In genomic region chr6:52213127-52213526, GRCh38 we compare ENCODE assay signal across 1 cellular context.
TF ChIP-seq lines count a peak whose summit lies in the region.

No MANE protein-coding gene starts in this region.

TF ChIP-seq in HepG2, 621 proteins besides CTCF, POLR2A, EP300 and RAD21 (continued from another document and continues in another):
- no peak for TF ChIP-seq ZUFSP (CRISPR knock-in tag; IDR thresholded peaks at IDR 0.05; ENCODE audit: borderline replicate concordance)
- TF ChIP-seq CREB1 (IDR thresholded peaks at IDR 0.05) = no peak
- no peak for TF ChIP-seq CREB1 (CRISPR knock-in tag; IDR thresholded peaks at IDR 0.05)
- TF ChIP-seq ZC3H13 (CRISPR knock-in tag; IDR thresholded peaks at IDR 0.05) = no peak
- TF ChIP-seq RBM22 (optimal IDR thresholded peaks at IDR 0.05; ENCODE audit: low read length) = no peak
- TF ChIP-seq MAFF (IDR thresholded peaks at IDR 0.05; ENCODE audit: low read depth, low read length) = 0 out of 2 replicates have a peak, but pooled peaks have one; percentile 6
- no peak for TF ChIP-seq CBX1 (IDR thresholded peaks at IDR 0.05; ENCODE audit: low read depth)
- no peak for TF ChIP-seq ZSCAN31 (CRISPR knock-in tag; IDR thresholded peaks at IDR 0.05; ENCODE audit: low read depth)
- TF ChIP-seq AGO1 (IDR thresholded peaks at IDR 0.05; ENCODE audit: low read depth, low read length, poor library complexity, severe bottlenecking) = no peak
- TF ChIP-seq ZXDC (CRISPR knock-in tag; IDR thresholded peaks at IDR 0.05) = no peak
- TF ChIP-seq U2AF2 (IDR thresholded peaks at IDR 0.05; ENCODE audit: low read depth, low read length) = no peak
- no peak for TF ChIP-seq GABPA (IDR thresholded peaks at IDR 0.05; ENCODE audit: low read depth, low read length)
- TF ChIP-seq GABPA (CRISPR knock-in tag; IDR thresholded peaks at IDR 0.05; ENCODE audit: low read depth) = no peak
- no peak for TF ChIP-seq ZNF816 (CRISPR knock-in tag; IDR thresholded peaks at IDR 0.05; ENCODE audit: borderline replicate concordance)
- no peak for TF ChIP-seq ZNF672 (CRISPR knock-in tag; IDR thresholded peaks at IDR 0.05)
- TF ChIP-seq, protein P1, sequence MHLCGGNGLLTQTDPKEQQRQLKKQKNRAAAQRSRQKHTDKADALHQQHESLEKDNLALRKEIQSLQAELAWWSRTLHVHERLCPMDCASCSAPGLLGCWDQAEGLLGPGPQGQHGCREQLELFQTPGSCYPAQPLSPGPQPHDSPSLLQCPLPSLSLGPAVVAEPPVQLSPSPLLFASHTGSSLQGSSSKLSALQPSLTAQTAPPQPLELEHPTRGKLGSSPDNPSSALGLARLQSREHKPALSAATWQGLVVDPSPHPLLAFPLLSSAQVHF (CRISPR knock-in tag; IDR thresholded peaks at IDR 0.05) = no peak
- no peak for TF ChIP-seq CREB3 (CRISPR knock-in tag; IDR thresholded peaks at IDR 0.05)
- TF ChIP-seq TBL1XR1 (IDR thresholded peaks at IDR 0.05; ENCODE audit: borderline replicate concordance, low read length, partially characterized antibody) = peak; percentile 93
- 0 out of 2 replicates have a peak, but pooled peaks have one; percentile 41 for TF ChIP-seq ZBTB37 (CRISPR knock-in tag; IDR thresholded peaks at IDR 0.05)
- TF ChIP-seq FOXJ3 (CRISPR knock-in tag; IDR thresholded peaks at IDR 0.05; ENCODE audit: borderline replicate concordance) = no peak
- no peak for TF ChIP-seq ZNF207 (IDR thresholded peaks at IDR 0.05; ENCODE audit: borderline replicate concordance)
- TF ChIP-seq, protein P2, sequence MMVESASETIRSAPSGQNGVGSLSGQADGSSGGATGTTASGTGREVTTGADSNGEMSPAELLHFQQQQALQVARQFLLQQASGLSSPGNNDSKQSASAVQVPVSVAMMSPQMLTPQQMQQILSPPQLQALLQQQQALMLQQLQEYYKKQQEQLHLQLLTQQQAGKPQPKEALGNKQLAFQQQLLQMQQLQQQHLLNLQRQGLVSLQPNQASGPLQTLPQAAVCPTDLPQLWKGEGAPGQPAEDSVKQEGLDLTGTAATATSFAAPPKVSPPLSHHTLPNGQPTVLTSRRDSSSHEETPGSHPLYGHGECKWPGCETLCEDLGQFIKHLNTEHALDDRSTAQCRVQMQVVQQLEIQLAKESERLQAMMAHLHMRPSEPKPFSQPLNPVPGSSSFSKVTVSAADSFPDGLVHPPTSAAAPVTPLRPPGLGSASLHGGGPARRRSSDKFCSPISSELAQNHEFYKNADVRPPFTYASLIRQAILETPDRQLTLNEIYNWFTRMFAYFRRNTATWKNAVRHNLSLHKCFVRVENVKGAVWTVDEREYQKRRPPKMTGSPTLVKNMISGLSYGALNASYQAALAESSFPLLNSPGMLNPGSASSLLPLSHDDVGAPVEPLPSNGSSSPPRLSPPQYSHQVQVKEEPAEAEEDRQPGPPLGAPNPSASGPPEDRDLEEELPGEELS (CRISPR knock-in tag; IDR thresholded peaks at IDR 0.05) = no peak
- TF ChIP-seq ZSCAN29 (CRISPR knock-in tag; conservative IDR thresholded peaks at IDR 0.05) = no peak
- TF ChIP-seq PHF5A (CRISPR knock-in tag; IDR thresholded peaks at IDR 0.05; ENCODE audit: low read depth, unreplicated experiment) = no peak
- TF ChIP-seq MYNN (CRISPR knock-in tag; IDR thresholded peaks at IDR 0.05; ENCODE audit: low read depth) = no peak
- peak; percentile 45 to 97; a peak in 3 of 4 replicates for TF ChIP-seq NR2F1 (CRISPR knock-in tag; IDR thresholded peaks at IDR 0.05)
- TF ChIP-seq, protein P3, sequence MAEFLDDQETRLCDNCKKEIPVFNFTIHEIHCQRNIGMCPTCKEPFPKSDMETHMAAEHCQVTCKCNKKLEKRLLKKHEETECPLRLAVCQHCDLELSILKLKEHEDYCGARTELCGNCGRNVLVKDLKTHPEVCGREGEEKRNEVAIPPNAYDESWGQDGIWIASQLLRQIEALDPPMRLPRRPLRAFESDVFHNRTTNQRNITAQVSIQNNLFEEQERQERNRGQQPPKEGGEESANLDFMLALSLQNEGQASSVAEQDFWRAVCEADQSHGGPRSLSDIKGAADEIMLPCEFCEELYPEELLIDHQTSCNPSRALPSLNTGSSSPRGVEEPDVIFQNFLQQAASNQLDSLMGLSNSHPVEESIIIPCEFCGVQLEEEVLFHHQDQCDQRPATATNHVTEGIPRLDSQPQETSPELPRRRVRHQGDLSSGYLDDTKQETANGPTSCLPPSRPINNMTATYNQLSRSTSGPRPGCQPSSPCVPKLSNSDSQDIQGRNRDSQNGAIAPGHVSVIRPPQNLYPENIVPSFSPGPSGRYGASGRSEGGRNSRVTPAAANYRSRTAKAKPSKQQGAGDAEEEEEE (CRISPR knock-in tag; IDR thresholded peaks at IDR 0.05; ENCODE audit: borderline replicate concordance) = no peak
- TF ChIP-seq ZNF382 (CRISPR knock-in tag; IDR thresholded peaks at IDR 0.05; ENCODE audit: borderline replicate concordance) = no peak
- no peak for TF ChIP-seq ZNF746 (CRISPR knock-in tag; IDR thresholded peaks at IDR 0.05)
- no peak for TF ChIP-seq ZNF564 (CRISPR knock-in tag; IDR thresholded peaks at IDR 0.05)
- no peak for TF ChIP-seq ZNF230 (CRISPR knock-in tag; IDR thresholded peaks at IDR 0.05)
- TF ChIP-seq FOXP1 (IDR thresholded peaks at IDR 0.05) = no peak
- TF ChIP-seq FOXP1 (CRISPR knock-in tag; IDR thresholded peaks at IDR 0.05) = peak; percentile 21; the same call in 1 of the 2 replicates
- TF ChIP-seq, protein P4, sequence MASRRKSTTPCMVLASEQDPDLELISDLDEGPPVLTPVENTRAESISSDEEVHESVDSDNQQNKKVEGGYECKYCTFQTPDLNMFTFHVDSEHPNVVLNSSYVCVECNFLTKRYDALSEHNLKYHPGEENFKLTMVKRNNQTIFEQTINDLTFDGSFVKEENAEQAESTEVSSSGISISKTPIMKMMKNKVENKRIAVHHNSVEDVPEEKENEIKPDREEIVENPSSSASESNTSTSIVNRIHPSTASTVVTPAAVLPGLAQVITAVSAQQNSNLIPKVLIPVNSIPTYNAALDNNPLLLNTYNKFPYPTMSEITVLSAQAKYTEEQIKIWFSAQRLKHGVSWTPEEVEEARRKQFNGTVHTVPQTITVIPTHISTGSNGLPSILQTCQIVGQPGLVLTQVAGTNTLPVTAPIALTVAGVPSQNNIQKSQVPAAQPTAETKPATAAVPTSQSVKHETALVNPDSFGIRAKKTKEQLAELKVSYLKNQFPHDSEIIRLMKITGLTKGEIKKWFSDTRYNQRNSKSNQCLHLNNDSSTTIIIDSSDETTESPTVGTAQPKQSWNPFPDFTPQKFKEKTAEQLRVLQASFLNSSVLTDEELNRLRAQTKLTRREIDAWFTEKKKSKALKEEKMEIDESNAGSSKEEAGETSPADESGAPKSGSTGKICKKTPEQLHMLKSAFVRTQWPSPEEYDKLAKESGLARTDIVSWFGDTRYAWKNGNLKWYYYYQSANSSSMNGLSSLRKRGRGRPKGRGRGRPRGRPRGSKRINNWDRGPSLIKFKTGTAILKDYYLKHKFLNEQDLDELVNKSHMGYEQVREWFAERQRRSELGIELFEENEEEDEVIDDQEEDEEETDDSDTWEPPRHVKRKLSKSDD (CRISPR knock-in tag; IDR thresholded peaks at IDR 0.05; ENCODE audit: low read depth) = no peak
- TF ChIP-seq ZNF879 (CRISPR knock-in tag; IDR thresholded peaks at IDR 0.05) = no peak
- peak; percentile 66; the same call in 1 of the 2 replicates for TF ChIP-seq BHLHE40 (IDR thresholded peaks at IDR 0.05; ENCODE audit: low read length)
- TF ChIP-seq, protein P5, sequence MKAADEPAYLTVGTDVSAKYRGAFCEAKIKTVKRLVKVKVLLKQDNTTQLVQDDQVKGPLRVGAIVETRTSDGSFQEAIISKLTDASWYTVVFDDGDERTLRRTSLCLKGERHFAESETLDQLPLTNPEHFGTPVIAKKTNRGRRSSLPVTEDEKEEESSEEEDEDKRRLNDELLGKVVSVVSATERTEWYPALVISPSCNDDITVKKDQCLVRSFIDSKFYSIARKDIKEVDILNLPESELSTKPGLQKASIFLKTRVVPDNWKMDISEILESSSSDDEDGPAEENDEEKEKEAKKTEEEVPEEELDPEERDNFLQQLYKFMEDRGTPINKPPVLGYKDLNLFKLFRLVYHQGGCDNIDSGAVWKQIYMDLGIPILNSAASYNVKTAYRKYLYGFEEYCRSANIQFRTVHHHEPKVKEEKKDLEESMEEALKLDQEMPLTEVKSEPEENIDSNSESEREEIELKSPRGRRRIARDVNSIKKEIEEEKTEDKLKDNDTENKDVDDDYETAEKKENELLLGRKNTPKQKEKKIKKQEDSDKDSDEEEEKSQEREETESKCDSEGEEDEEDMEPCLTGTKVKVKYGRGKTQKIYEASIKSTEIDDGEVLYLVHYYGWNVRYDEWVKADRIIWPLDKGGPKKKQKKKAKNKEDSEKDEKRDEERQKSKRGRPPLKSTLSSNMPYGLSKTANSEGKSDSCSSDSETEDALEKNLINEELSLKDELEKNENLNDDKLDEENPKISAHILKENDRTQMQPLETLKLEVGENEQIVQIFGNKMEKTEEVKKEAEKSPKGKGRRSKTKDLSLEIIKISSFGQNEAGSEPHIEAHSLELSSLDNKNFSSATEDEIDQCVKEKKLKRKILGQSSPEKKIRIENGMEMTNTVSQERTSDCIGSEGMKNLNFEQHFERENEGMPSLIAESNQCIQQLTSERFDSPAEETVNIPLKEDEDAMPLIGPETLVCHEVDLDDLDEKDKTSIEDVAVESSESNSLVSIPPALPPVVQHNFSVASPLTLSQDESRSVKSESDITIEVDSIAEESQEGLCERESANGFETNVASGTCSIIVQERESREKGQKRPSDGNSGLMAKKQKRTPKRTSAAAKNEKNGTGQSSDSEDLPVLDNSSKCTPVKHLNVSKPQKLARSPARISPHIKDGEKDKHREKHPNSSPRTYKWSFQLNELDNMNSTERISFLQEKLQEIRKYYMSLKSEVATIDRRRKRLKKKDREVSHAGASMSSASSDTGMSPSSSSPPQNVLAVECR (CRISPR knock-in tag; IDR thresholded peaks at IDR 0.05; ENCODE audit: borderline replicate concordance) = no peak
- no peak for TF ChIP-seq ARHGAP35 (CRISPR knock-in tag; IDR thresholded peaks at IDR 0.05; ENCODE audit: borderline replicate concordance)
- TF ChIP-seq MNT (IDR thresholded peaks at IDR 0.05) = no peak
- TF ChIP-seq KDM3A (CRISPR knock-in tag; IDR thresholded peaks at IDR 0.05; ENCODE audit: low read depth) = no peak
